ENCODE assay signal across 2 cellular contexts in genomic region chr22:50672471-50673230, GRCh38.
TF ChIP-seq lines count a peak whose summit lies in the region.

SHANK3 (plus strand) TSS chr22:50672823.

TF ChIP-seq in HCT116, 20 proteins besides CTCF, POLR2A, EP300 and RAD21 (continued from another document):
- no peak for TF ChIP-seq REST (IDR thresholded peaks at IDR 0.05; ENCODE audit: low read depth)

TF ChIP-seq in K562, 482 proteins besides CTCF, POLR2A, EP300 and RAD21 (continued from another document):
- TF ChIP-seq UBTF (IDR thresholded peaks at IDR 0.05; ENCODE audit: borderline replicate concordance in 1 of 2, low read depth in 2 of 2, low read length in 2 of 2) = 0 out of 4 replicates have a peak, but pooled peaks of 1 of the 2 experiments have one; percentile 66
- peak; percentile 72; the same call in 1 of the 2 replicates for TF ChIP-seq ZNF431 (CRISPR knock-in tag; IDR thresholded peaks at IDR 0.05)
